8 cellular contexts compared by ENCODE assay signal in the genomic region with DNA sequence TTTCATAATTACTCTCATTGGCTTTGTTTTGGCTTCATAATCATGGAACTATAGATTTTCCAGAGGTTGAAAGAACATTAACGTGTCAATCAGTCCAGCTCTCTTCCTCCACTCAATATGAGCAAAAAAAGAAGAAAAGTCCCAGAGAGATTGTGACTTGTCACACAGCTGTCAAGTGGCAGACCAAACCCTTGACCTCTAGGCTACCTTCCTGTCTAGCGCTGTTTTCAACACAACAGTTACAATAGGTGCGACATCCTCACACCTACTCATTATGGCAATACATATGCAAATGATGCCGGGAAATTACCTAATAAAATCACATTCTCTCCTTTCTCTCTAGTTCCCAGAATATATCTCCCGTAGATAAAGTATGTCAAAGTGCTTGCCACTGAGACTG. TPM values are rescaled to one million over a fixed set of nuclear protein-coding genes. Genes with fewer than 3 reads are reported as not detected.
DNase-seq lines count a peak whose midpoint lies in the region; ATAC-seq and TF ChIP-seq lines count a peak whose summit lies in the region.

No MANE protein-coding gene starts in this region.

- peaks cover 16% of the 10 kb centered on the region for H3K79me2 ChIP-seq in DND-41 (ENCODE audit: insufficient read depth, low read length)

- H3K4me2 ChIP-seq in DND-41 (ENCODE audit: insufficient read depth, low read length) = peak overlapping the region; percentile 66

- H3K27ac Mint-ChIP-seq in stimulated activated memory B cell treated with anti-CD40 and anti-IgM and Interleukin-4, amounts not matched to agents 10 μg/mL and 1 μg/mL and 100 μg/mL, for 72 hours = no peak overlapping the region

- DNase-seq in DND-41 (no peak), NCI-H748 treated with DMSO at 0.1 percent for 48 hours (lab: John Stamatoyannopoulos, UW) (peak; percentile 34), foreskin keratinocyte (no peak)
- peak; percentile 40 for DNase-seq in effector CD4-positive, alpha-beta T cell
- no peak for DNase-seq in activated CD8-positive, alpha-beta memory T cell treated with anti-CD3 and anti-CD28 coated beads, Interleukin-2, amount 50 U/mL, for 4 hours

- no peaks in the 10 kb centered on the region for H4K20me1 ChIP-seq in DND-41 (ENCODE audit: insufficient read depth, low read length)

- H3K27me3 Mint-ChIP-seq in stimulated activated memory B cell treated with anti-CD40 and anti-IgM and Interleukin-4, amounts not matched to agents 10 μg/mL and 1 μg/mL and 100 μg/mL, for 72 hours = no peaks in the 10 kb centered on the region

- peaks cover 4% of the 10 kb centered on the region; the same call in 1 of the 2 replicates for H3K36me3 ChIP-seq in DND-41 (ENCODE audit: insufficient read depth, low read length)
- no peaks in the 10 kb centered on the region for H3K36me3 ChIP-seq in rectal smooth muscle tissue (ENCODE audit: control insufficient read depth, insufficient read depth, low read length)

- H3K4me3 Mint-ChIP-seq in stimulated activated memory B cell treated with anti-CD40 and anti-IgM and Interleukin-4, amounts not matched to agents 10 μg/mL and 1 μg/mL and 100 μg/mL, for 72 hours = no peak overlapping the region

- peak overlapping the region; percentile 77 for H2AFZ ChIP-seq in DND-41 (ENCODE audit: low read depth, low read length)

- H3K27ac ChIP-seq in DND-41 (ENCODE audit: low read length) = peak overlapping the region; percentile 95
- H3K27ac ChIP-seq in rectal smooth muscle tissue (ENCODE audit: low read depth, low read length) = peak overlapping the region; percentile 96
- no peak overlapping the region for H3K27ac ChIP-seq in foreskin keratinocyte

- H3K27me3 ChIP-seq in DND-41 (ENCODE audit: insufficient read depth, low read length, poor library complexity) = no peaks in the 10 kb centered on the region
- H3K27me3 ChIP-seq in rectal smooth muscle tissue (ENCODE audit: control insufficient read depth, insufficient read depth, low read length) = no peaks in the 10 kb centered on the region
- no peaks in the 10 kb centered on the region for H3K27me3 ChIP-seq in foreskin keratinocyte

- H3K36me3 Mint-ChIP-seq in stimulated activated memory B cell treated with anti-CD40 and anti-IgM and Interleukin-4, amounts not matched to agents 10 μg/mL and 1 μg/mL and 100 μg/mL, for 72 hours = peaks cover 10% of the 10 kb centered on the region

- H3K9me3 ChIP-seq in DND-41 (ENCODE audit: insufficient read depth, low read length, severe bottlenecking) = no peaks in the 10 kb centered on the region

- no peaks in the 10 kb centered on the region for H3K9me3 Mint-ChIP-seq in stimulated activated memory B cell treated with anti-CD40 and anti-IgM and Interleukin-4, amounts not matched to agents 10 μg/mL and 1 μg/mL and 100 μg/mL, for 72 hours

- TF ChIP-seq CTCF in DND-41 (IDR thresholded peaks at IDR 0.05; ENCODE audit: borderline replicate concordance, extremely low read depth, low read length, poor library complexity, severe bottlenecking) = no peak
- TF ChIP-seq CTCF in foreskin keratinocyte (conservative IDR thresholded peaks at IDR 0.05) = no peak

- H3K9ac ChIP-seq in DND-41 (ENCODE audit: low read depth, low read length) (peak overlapping the region; percentile 63), rectal smooth muscle tissue (ENCODE audit: low read length) (peak overlapping the region; percentile 77)

- H3K4me1 ChIP-seq in DND-41 (ENCODE audit: insufficient read depth, low read length) (peaks cover 30% of the 10 kb centered on the region), rectal smooth muscle tissue (ENCODE audit: control insufficient read depth, insufficient read depth, low read length) (peaks cover 5% of the 10 kb centered on the region), foreskin keratinocyte (peaks cover 6% of the 10 kb centered on the region)

- ATAC-seq in DND-41 (ENCODE audit: insufficient read depth, low read depth) = no peak
- peak; percentile 34 for ATAC-seq in GM21367 (IDR thresholded peaks at IDR 0.05; ENCODE audit: unreplicated experiment)
- ATAC-seq in foreskin keratinocyte = no peak
- ATAC-seq in stimulated activated memory B cell treated with anti-CD40 and anti-IgM and Interleukin-4, amounts not matched to agents 10 μg/mL and 1 μg/mL and 100 μg/mL, for 72 hours = no peak

- H3K4me3 ChIP-seq in DND-41 (ENCODE audit: low read depth in 1 of 2, low read length in 2 of 2) = peak overlapping the region; percentile 38 to 79; a peak in 3 of 4 replicates
- peak overlapping the region; percentile 90 for H3K4me3 ChIP-seq in rectal smooth muscle tissue (ENCODE audit: low read length)

- H3K4me1 Mint-ChIP-seq in stimulated activated memory B cell treated with anti-CD40 and anti-IgM and Interleukin-4, amounts not matched to agents 10 μg/mL and 1 μg/mL and 100 μg/mL, for 72 hours = peaks cover 26% of the 10 kb centered on the region

RNA-seq across cellular contexts. Expression of a gene that starts 1.1 kb away (rescaled TPM):
- 9.4 and 9.9 TPM in 2 replicates for total RNA-seq in foreskin keratinocyte
- 4.3 and 5.5 TPM in 2 replicates for polyA plus RNA-seq in foreskin keratinocyte

Comparison
In these comparisons a context has a peak if more than half of its experiments do, and no peak if none do; other contexts are left out.
1. DNase-seq: peak in NCI-H748 treated with DMSO at 0.1 percent for 48 hours (single experiment) and effector CD4-positive, alpha-beta T cell (single experiment); none in DND-41 (single experiment), foreskin keratinocyte (0 of 2) and activated CD8-positive, alpha-beta memory T cell treated with anti-CD3 and anti-CD28 coated beads, Interleukin-2, amount 50 U/mL, for 4 hours (single experiment).